In genomic region chr1:200675588-200675852, GRCh38 we compare ENCODE assay signal across 16 cellular contexts.
"Had no signal": no experiment of that assay in that cellular context is flagged by ENCODE, and none has a peak within 500 bp of the region (broad histone marks: within the 10 kb centered on the region; RNA-seq: fewer than 3 reads in every experiment).

No MANE protein-coding gene starts in this region.

- H3K36me3 ChIP-seq: colonic mucosa, heart left ventricle, tibial nerve had no signal

- H3K27me3 ChIP-seq: colonic mucosa, heart left ventricle, testis, tibial nerve had no signal

- ATAC-seq: heart left ventricle; sciatic nerve; stimulated activated naive B cell treated with anti-CD40 and anti-IgM and Interleukin-4, amounts not matched to agents 10 μg/mL and 1 μg/mL and 100 μg/mL, for 72 hours; stimulated activated naive CD8-positive, alpha-beta T cell treated with anti-CD3 and anti-CD28 coated beads, Interleukin-15, amount 100 ng/mL, for 72 hours had no signal

- FAIRE-seq: endothelial cell of umbilical vein, frontal cortex had no signal

- H3K9me3 ChIP-seq: colonic mucosa, heart left ventricle, testis, tibial nerve had no signal

- H3K27ac ChIP-seq: colonic mucosa, heart left ventricle, testis, tibial nerve had no signal

- DNase-seq: cerebellar nuclear complex; colonic mucosa; dermis blood vessel endothelial cell; heart left ventricle; hippocampal formation; kidney glomerular epithelial cell; posterior cingulate gyrus; stimulated activated CD4-positive, alpha-beta T cell treated with anti-CD3 and anti-CD28 coated beads, Interleukin-2, amount 100 ng/mL, for 24 hours; stimulated activated CD4-positive, alpha-beta T cell treated with anti-CD3 and anti-CD28 coated beads, Interleukin-4, amount 100 ng/mL, for 4 hours; stimulated activated naive B cell treated with anti-CD40 and anti-IgM and Interleukin-4, amounts not matched to agents 10 μg/mL and 1 μg/mL and 100 μg/mL, for 72 hours; stimulated activated naive CD8-positive, alpha-beta T cell treated with anti-CD3 and anti-CD28 coated beads, Interleukin-15, amount 100 ng/mL, for 72 hours; testis had no signal

- H3K4me3 ChIP-seq: colonic mucosa, heart left ventricle, testis, tibial nerve had no signal
